In genomic region chr7:85595639-85596268, GRCh38 we compare ENCODE assay signal across 23 cellular contexts.
DNase-seq lines count a peak whose midpoint lies in the region; ATAC-seq, FAIRE-seq and TF ChIP-seq lines count a peak whose summit lies in the region.
"Had no signal": no experiment of that assay in that cellular context is flagged by ENCODE, and none has a peak within 500 bp of the region (broad histone marks: within the 10 kb centered on the region; RNA-seq: fewer than 3 reads in every experiment).

No MANE protein-coding gene starts in this region.

- H3K9me3 ChIP-seq in A549 (no peaks in the 10 kb centered on the region), OCI-LY7 (ENCODE audit: low read length) (no peaks in the 10 kb centered on the region)
- H3K9me3 ChIP-seq: colonic mucosa, mucosa of descending colon, testis had no signal

- H3K27ac ChIP-seq in A549 (no peak overlapping the region), OCI-LY7 (ENCODE audit: low read depth, low read length, poor library complexity, severe bottlenecking) (no peak overlapping the region)
- H3K27ac ChIP-seq: colonic mucosa, testis had no signal

- H3K36me3 Mint-ChIP-seq in progenitor cell of endocrine pancreas (ENCODE audit: insufficient read depth), result no peaks in the 10 kb centered on the region

- H4K20me1 ChIP-seq in OCI-LY7 (ENCODE audit: insufficient read depth, low read length), result no peaks in the 10 kb centered on the region

- TF ChIP-seq CTCF in A549 (IDR thresholded peaks at IDR 0.05) (no peak), OCI-LY7 (conservative IDR thresholded peaks at IDR 0.05; ENCODE audit: low read length) (no peak), progenitor cell of endocrine pancreas (IDR thresholded peaks at IDR 0.05; ENCODE audit: unreplicated experiment) (no peak)

- intact Hi-C loops in OCI-LY7 (cut with micrococcal nuclease; ENCODE audit: unreplicated experiment), result no loop called here

- POLR2A ChIA-PET in A549 (lab: Yijun Ruan, JAX), result no interaction called here
- POLR2A ChIA-PET in OCI-LY7 (lab: Charles Lee), result interaction anchor here (1.6 kb wide), 1 partner anchor 13 kb away, joined by 3 read pairs; no protein-coding TSS in a partner anchor

- DNase-seq in A549 (ENCODE audit: low read depth in 1 of 2, low spot score in 1 of 2), result no peak
- peak; percentile 20 for DNase-seq in GM04503 (ENCODE audit: low read depth)
- peak; percentile 28 for DNase-seq in amniotic epithelial cell (ENCODE audit: low read depth)
- DNase-seq in fibroblast of the conjunctiva (ENCODE audit: low read depth), result peak; percentile 44
- DNase-seq in activated CD4-positive, alpha-beta T cell treated with anti-CD3 and anti-CD28 coated beads for 1 hour, result no peak
- DNase-seq in OCI-LY7 (ENCODE audit: low spot score), result no peak
- no peak for DNase-seq in progenitor cell of endocrine pancreas (ENCODE audit: low spot score, unreplicated experiment)
- no peak for DNase-seq in 8988T
- DNase-seq: ACHN; activated CD8-positive, alpha-beta T cell treated with anti-CD3 and anti-CD28 coated beads for 36 hours; activated naive CD8-positive, alpha-beta T cell treated with anti-CD3 and anti-CD28 coated beads, Interleukin-2, amount 50 U/mL, for 24 hours; activated T-cell treated with anti-CD3 and anti-CD28 coated beads, Interleukin-2, amount 50 U/mL, for 72 hours; colonic mucosa; DMS 273 treated with DMSO at 0.1 percent for 48 hours; erythroblast; hippocampal formation; MM.1S; mucosa of descending colon; NCI-H748 treated with DMSO at 0.1 percent for 48 hours; occipital lobe; stimulated activated CD4-positive, alpha-beta T cell treated with anti-CD3 and anti-CD28 coated beads, Interleukin-4, amount 100 ng/mL, for 1 hour; testis had no signal

- H3K4me3 ChIP-seq in A549, result no peak overlapping the region
- no peak overlapping the region for H3K4me3 ChIP-seq in OCI-LY7 (ENCODE audit: low read depth, low read length, poor library complexity, severe bottlenecking)
- H3K4me3 ChIP-seq: colonic mucosa, mucosa of descending colon, testis had no signal

- TF ChIP-seq RAD21 in A549 (conservative IDR thresholded peaks at IDR 0.05 in 1 of 2, IDR thresholded peaks at IDR 0.05 in 1 of 2), result no peak

- CTCF ChIA-PET in A549 (lab: Yijun Ruan, JAX), result no interaction called here
- CTCF ChIA-PET in OCI-LY7 (lab: Charles Lee; ENCODE audit: unreplicated experiment), result no interaction called here

- no peak for ATAC-seq in A549
- ATAC-seq: activated CD8-positive, alpha-beta T cell treated with anti-CD3 and anti-CD28 coated beads for 36 hours; activated naive CD8-positive, alpha-beta T cell treated with anti-CD3 and anti-CD28 coated beads, Interleukin-2, amount 50 U/mL, for 24 hours; activated T-cell treated with anti-CD3 and anti-CD28 coated beads, Interleukin-2, amount 50 U/mL, for 72 hours; mucosa of descending colon had no signal

- no peak overlapping the region for H2AFZ ChIP-seq in OCI-LY7 (ENCODE audit: low read length)

- H3K4me1 ChIP-seq in A549, result peaks cover 10% of the 10 kb centered on the region; the same call in 2 of the 3 replicates
- H3K4me1 ChIP-seq in OCI-LY7 (ENCODE audit: insufficient read depth, low read length, poor library complexity, severe bottlenecking), result no peaks in the 10 kb centered on the region
- H3K4me1 ChIP-seq: colonic mucosa, testis had no signal

- H3K4me2 ChIP-seq in A549 (peak overlapping the region; percentile 29; the same call in 2 of the 3 replicates), OCI-LY7 (ENCODE audit: low read length) (no peak overlapping the region)

- no peaks in the 10 kb centered on the region for H3K79me2 ChIP-seq in OCI-LY7 (ENCODE audit: insufficient read depth, low read depth, low read length)

- BruUV-seq in OCI-LY7 (replicated peaks; lab: Mats Ljungman, UMichigan), result no TSS peak

- TF ChIP-seq EP300 in A549 (IDR thresholded peaks at IDR 0.05), result no peak

- H3K4me1 Mint-ChIP-seq in progenitor cell of endocrine pancreas (ENCODE audit: low read depth), result peaks cover 20% of the 10 kb centered on the region
- H3K4me1 Mint-ChIP-seq: activated naive CD8-positive, alpha-beta T cell treated with anti-CD3 and anti-CD28 coated beads, Interleukin-2, amount 50 U/mL, for 24 hours had no signal

- H3K4me3 Mint-ChIP-seq in progenitor cell of endocrine pancreas (ENCODE audit: low read depth), result no peak overlapping the region
- H3K4me3 Mint-ChIP-seq: activated CD8-positive, alpha-beta T cell treated with anti-CD3 and anti-CD28 coated beads for 36 hours; activated naive CD8-positive, alpha-beta T cell treated with anti-CD3 and anti-CD28 coated beads, Interleukin-2, amount 50 U/mL, for 24 hours; activated T-cell treated with anti-CD3 and anti-CD28 coated beads, Interleukin-2, amount 50 U/mL, for 72 hours had no signal

- no peaks in the 10 kb centered on the region for H3K9me3 Mint-ChIP-seq in progenitor cell of endocrine pancreas (ENCODE audit: low read depth)
- H3K9me3 Mint-ChIP-seq: activated CD8-positive, alpha-beta T cell treated with anti-CD3 and anti-CD28 coated beads for 36 hours; activated naive CD8-positive, alpha-beta T cell treated with anti-CD3 and anti-CD28 coated beads, Interleukin-2, amount 50 U/mL, for 24 hours; activated T-cell treated with anti-CD3 and anti-CD28 coated beads, Interleukin-2, amount 50 U/mL, for 72 hours had no signal

- FAIRE-seq in A549 (lab: Jason Lieb, UNC), result no peak
- FAIRE-seq: RCC 7860 had no signal

- H3K27ac Mint-ChIP-seq in progenitor cell of endocrine pancreas, result no peak overlapping the region
- H3K27ac Mint-ChIP-seq: activated CD8-positive, alpha-beta T cell treated with anti-CD3 and anti-CD28 coated beads for 36 hours; activated naive CD8-positive, alpha-beta T cell treated with anti-CD3 and anti-CD28 coated beads, Interleukin-2, amount 50 U/mL, for 24 hours; activated T-cell treated with anti-CD3 and anti-CD28 coated beads, Interleukin-2, amount 50 U/mL, for 72 hours had no signal

- H3K9me2 ChIP-seq in OCI-LY7 (ENCODE audit: insufficient read depth, low read length), result no peaks in the 10 kb centered on the region

- no peak for TF ChIP-seq POLR2A in A549 (IDR thresholded peaks at IDR 0.05; ENCODE audit: low read length)

- peaks cover 45% of the 10 kb centered on the region for H3K27me3 Mint-ChIP-seq in progenitor cell of endocrine pancreas
- H3K27me3 Mint-ChIP-seq: activated CD8-positive, alpha-beta T cell treated with anti-CD3 and anti-CD28 coated beads for 36 hours; activated naive CD8-positive, alpha-beta T cell treated with anti-CD3 and anti-CD28 coated beads, Interleukin-2, amount 50 U/mL, for 24 hours had no signal

- H3K36me3 ChIP-seq in OCI-LY7 (ENCODE audit: insufficient read depth, low read length), result no peaks in the 10 kb centered on the region
- H3K36me3 ChIP-seq: colonic mucosa had no signal

TF ChIP-seq in A549, 52 proteins besides CTCF, POLR2A, EP300 and RAD21:
- TF ChIP-seq ZFP36 (IDR thresholded peaks at IDR 0.05; ENCODE audit: borderline replicate concordance, partially characterized antibody) (no peak), BCL3 (IDR thresholded peaks at IDR 0.05) (no peak), FOSL2 (IDR thresholded peaks at IDR 0.05) (no peak), FOSL2 (CRISPR knock-in tag; IDR thresholded peaks at IDR 0.05) (peak; percentile 62)

Comparison
In these comparisons a context has a peak if more than half of its experiments do, and no peak if none do; other contexts are left out.
1. DNase-seq: peak in GM04503 (single experiment), amniotic epithelial cell (single experiment) and fibroblast of the conjunctiva (single experiment); none in A549 (0 of 2), activated CD4-positive, alpha-beta T cell treated with anti-CD3 and anti-CD28 coated beads for 1 hour (single experiment), OCI-LY7 (single experiment), progenitor cell of endocrine pancreas (single experiment) and 8988T (single experiment).